14 cellular contexts compared by ENCODE assay signal in genomic region chr16:78607022-78607421, GRCh38.
A peak's percentile ranks its signal among the peaks of the same experiment; 100 is the strongest.
DNase-seq lines count a peak whose midpoint lies in the region; TF ChIP-seq lines count a peak whose summit lies in the region.
"Had no signal": no experiment of that assay in that cellular context is flagged by ENCODE, and none has a peak within 500 bp of the region (broad histone marks: within the 10 kb centered on the region; RNA-seq: fewer than 3 reads in every experiment).

No MANE protein-coding gene starts in this region.

- no peak overlapping the region for H2BK120ac ChIP-seq in H9 (ENCODE audit: low read depth, low read length, poor library complexity, severe bottlenecking)

- WGBS in H9 (ENCODE audit: extremely low coverage, insufficient read length, low lambda C conversion rate), result 100% methylated on average over 1 of the region's 5 CpGs
- 100% methylated on average over 2 of the region's 5 CpGs; no CpG with 5 or more reads in 1 of the 2 experiments for WGBS in endodermal cell (ENCODE audit: insufficient coverage in 1 of 2, insufficient read length in 1 of 2), 2 experiments
- WGBS in thyroid gland, 2 donors, result 88 to 89% methylated on average over 5 of the region's 5 CpGs
- WGBS in lower leg skin, 2 donors, result 91 to 93% methylated on average over 5 of the region's 5 CpGs

- H3K4me3 ChIP-seq in endodermal cell (ENCODE audit: low read length) (no peak overlapping the region), neural progenitor cell (no peak overlapping the region), thyroid gland (replicated peaks in 1 of 3) (no peak overlapping the region), lower leg skin (ENCODE audit: low read depth, poor library complexity, severe bottlenecking) (no peak overlapping the region)
- H3K4me3 ChIP-seq: Peyer's patch had no signal

- H3K9me3 ChIP-seq in H9 (ENCODE audit: control insufficient read depth, low read depth, low read length) (no peaks in the 10 kb centered on the region), endodermal cell (ENCODE audit: control insufficient read depth, low read length) (no peaks in the 10 kb centered on the region), neural progenitor cell (ENCODE audit: low read depth) (no peaks in the 10 kb centered on the region), thyroid gland (no peaks in the 10 kb centered on the region)
- H3K9me3 ChIP-seq: Peyer's patch had no signal

- no peak for DNase-seq in H9
- no peak for DNase-seq in endodermal cell
- DNase-seq in neural progenitor cell (ENCODE audit: low spot score), result no peak
- no peak for DNase-seq in thyroid gland
- DNase-seq in T-helper 2 cell, result no peak
- no peak for DNase-seq in activated naive CD4-positive, alpha-beta T cell treated with anti-CD3 and anti-CD28 coated beads, Interleukin-2, amount 10 ng/mL, durations not matched to agents 7 days and 5 days
- no peak for DNase-seq in lower leg skin (ENCODE audit: low spot score in 2 of 2)
- DNase-seq: DMS 273 treated with DMSO at 0.1 percent for 48 hours, Karpas-422, MM.1S, NCI-H1694 treated with DMSO at 0.1 percent for 48 hours, NCI-H526, Peyer's patch had no signal

- no peaks in the 10 kb centered on the region for H3K27me3 ChIP-seq in H9 (ENCODE audit: insufficient read depth, low read length)
- no peaks in the 10 kb centered on the region for H3K27me3 ChIP-seq in endodermal cell (ENCODE audit: control insufficient read depth, insufficient read depth, low read length, poor library complexity, severe bottlenecking)
- H3K27me3 ChIP-seq in neural progenitor cell, result no peaks in the 10 kb centered on the region
- H3K27me3 ChIP-seq in thyroid gland, result no peaks in the 10 kb centered on the region
- H3K27me3 ChIP-seq: Peyer's patch had no signal

- no peak overlapping the region for H4K91ac ChIP-seq in H9 (ENCODE audit: insufficient read length, low read depth, low read length)

- no peak overlapping the region for H3T11ph ChIP-seq in H9 (ENCODE audit: low read length)

- H3K56ac ChIP-seq in H9 (ENCODE audit: insufficient read length, low read depth, low read length), result no peak overlapping the region

- no peaks in the 10 kb centered on the region for H3K79me1 ChIP-seq in H9 (ENCODE audit: insufficient read depth, low read depth, low read length, poor library complexity, severe bottlenecking)

- H3K27me3 Mint-ChIP-seq in H9 (ENCODE audit: low read depth) (no peaks in the 10 kb centered on the region), endodermal cell (ENCODE audit: insufficient read depth) (no peaks in the 10 kb centered on the region), neural progenitor cell (ENCODE audit: insufficient read depth, low read depth) (peaks cover 2% of the 10 kb centered on the region)
- no peaks in the 10 kb centered on the region for H3K27me3 Mint-ChIP-seq in activated naive CD4-positive, alpha-beta T cell treated with anti-CD3 and anti-CD28 coated beads, Interleukin-2, amount 10 ng/mL, durations not matched to agents 7 days and 5 days

- H3K4me3 Mint-ChIP-seq in H9, result 0 out of 5 replicates have a peak overlapping the region, but pooled peaks of 1 of the 2 experiments have one; percentile 37
- no peak overlapping the region for H3K4me3 Mint-ChIP-seq in endodermal cell
- H3K4me3 Mint-ChIP-seq in neural progenitor cell, result no peak overlapping the region
- H3K4me3 Mint-ChIP-seq in activated naive CD4-positive, alpha-beta T cell treated with anti-CD3 and anti-CD28 coated beads, Interleukin-2, amount 10 ng/mL, durations not matched to agents 7 days and 5 days, result no peak overlapping the region

- H2BK5ac ChIP-seq in H9 (ENCODE audit: insufficient read length, low read length), result no peak overlapping the region

- TF ChIP-seq POLR2A in thyroid gland (IDR thresholded peaks at IDR 0.05), result no peak
- no peak for TF ChIP-seq POLR2A in lower leg skin (IDR thresholded peaks at IDR 0.05)

- H3F3A ChIP-seq in neural progenitor cell (ENCODE audit: low read depth), result peaks cover 36% of the 10 kb centered on the region

- no peaks in the 10 kb centered on the region for H4K20me1 ChIP-seq in H9 (ENCODE audit: control insufficient read depth, insufficient read depth, insufficient read length)
- peaks cover 8% of the 10 kb centered on the region for H4K20me1 ChIP-seq in neural progenitor cell (ENCODE audit: low read depth)

- no peak overlapping the region for H2BK15ac ChIP-seq in H9 (ENCODE audit: low read depth, low read length)

- H3K14ac ChIP-seq in H9 (ENCODE audit: insufficient read depth, low read length), result no peak overlapping the region

- TF ChIP-seq CTCF in H9 (conservative IDR thresholded peaks at IDR 0.05) (no peak), endodermal cell (conservative IDR thresholded peaks at IDR 0.05) (no peak), neural progenitor cell (IDR thresholded peaks at IDR 0.05) (no peak), thyroid gland (IDR thresholded peaks at IDR 0.05) (no peak), lower leg skin (IDR thresholded peaks at IDR 0.05) (no peak)

- H3K9ac ChIP-seq in H9 (ENCODE audit: extremely low read depth, insufficient read length, low read length), result no peak overlapping the region
- H3K9ac ChIP-seq in endodermal cell (ENCODE audit: extremely low read depth, low read length, poor library complexity, severe bottlenecking), result no peak overlapping the region
- H3K9ac ChIP-seq in neural progenitor cell, result no peak overlapping the region

- intact Hi-C loops in thyroid gland (cut with DNase I) (no loop called here), lower leg skin (cut with DNase I; ENCODE audit: low total_unique reads) (no loop called here)

- H3K4me1 Mint-ChIP-seq in H9 (peaks cover 51 to 57% of the 10 kb centered on the region in 2 experiments), endodermal cell (peaks cover 29% of the 10 kb centered on the region), neural progenitor cell (peaks cover 55% of the 10 kb centered on the region)
- H3K4me1 Mint-ChIP-seq in activated naive CD4-positive, alpha-beta T cell treated with anti-CD3 and anti-CD28 coated beads, Interleukin-2, amount 10 ng/mL, durations not matched to agents 7 days and 5 days, result peaks cover 5% of the 10 kb centered on the region

- H3K9me3 Mint-ChIP-seq in H9, result no peaks in the 10 kb centered on the region
- H3K9me3 Mint-ChIP-seq in endodermal cell, result no peaks in the 10 kb centered on the region
- no peaks in the 10 kb centered on the region for H3K9me3 Mint-ChIP-seq in neural progenitor cell
- H3K9me3 Mint-ChIP-seq in activated naive CD4-positive, alpha-beta T cell treated with anti-CD3 and anti-CD28 coated beads, Interleukin-2, amount 10 ng/mL, durations not matched to agents 7 days and 5 days, result no peaks in the 10 kb centered on the region

- H4K5ac ChIP-seq in H9 (ENCODE audit: insufficient read length, low read depth, low read length), result no peak overlapping the region

- H3K36me3 Mint-ChIP-seq in H9 (ENCODE audit: insufficient read depth in 1 of 3, low read depth in 3 of 3), result no peaks in the 10 kb centered on the region; a peak in 1 of 7 replicates
- H3K36me3 Mint-ChIP-seq in endodermal cell (ENCODE audit: low read depth), result no peaks in the 10 kb centered on the region
- H3K36me3 Mint-ChIP-seq in neural progenitor cell, result no peaks in the 10 kb centered on the region
- no peaks in the 10 kb centered on the region for H3K36me3 Mint-ChIP-seq in activated naive CD4-positive, alpha-beta T cell treated with anti-CD3 and anti-CD28 coated beads, Interleukin-2, amount 10 ng/mL, durations not matched to agents 7 days and 5 days

- CTCF ChIA-PET in activated naive CD4-positive, alpha-beta T cell treated with anti-CD3 and anti-CD28 coated beads, Interleukin-2, amount 10 ng/mL, durations not matched to agents 7 days and 5 days (lab: Charles Lee), result no interaction called here

- H3K4me2 ChIP-seq in H9 (ENCODE audit: insufficient read depth, insufficient read length, low read length) (peak overlapping the region; percentile 44), neural progenitor cell (peak overlapping the region; percentile 73)

- peak overlapping the region in 1 of 3 experiments; percentile 29; a peak in 1 of 7 replicates for H3K27ac Mint-ChIP-seq in H9
- no peak overlapping the region for H3K27ac Mint-ChIP-seq in endodermal cell
- H3K27ac Mint-ChIP-seq in neural progenitor cell, result peak overlapping the region; percentile 59
- no peak overlapping the region for H3K27ac Mint-ChIP-seq in activated naive CD4-positive, alpha-beta T cell treated with anti-CD3 and anti-CD28 coated beads, Interleukin-2, amount 10 ng/mL, durations not matched to agents 7 days and 5 days

- no peak overlapping the region for H2AK5ac ChIP-seq in H9 (ENCODE audit: insufficient read length, low read length)

- no peak overlapping the region for H2BK20ac ChIP-seq in H9 (ENCODE audit: low read depth, low read length, poor library complexity, severe bottlenecking)

- no peaks in the 10 kb centered on the region for H3K36me3 ChIP-seq in endodermal cell (ENCODE audit: control insufficient read depth, insufficient read depth, low read length)
- H3K36me3 ChIP-seq in neural progenitor cell, result no peaks in the 10 kb centered on the region
- H3K36me3 ChIP-seq in thyroid gland, result no peaks in the 10 kb centered on the region
- H3K36me3 ChIP-seq: Peyer's patch had no signal

- H3K79me2 ChIP-seq in H9 (ENCODE audit: insufficient read depth, low read length) (no peaks in the 10 kb centered on the region), neural progenitor cell (ENCODE audit: low read depth) (no peaks in the 10 kb centered on the region)

- H3K4ac ChIP-seq in H9 (ENCODE audit: low read depth, low read length), result no peak overlapping the region

- no peak overlapping the region for H3K23ac ChIP-seq in H9 (ENCODE audit: insufficient read length, low read depth, low read length)

- no peak overlapping the region for H4K8ac ChIP-seq in H9 (replicated peaks; ENCODE audit: insufficient read length, low read depth, low read length)

- peaks cover 15% of the 10 kb centered on the region for H3K4me1 ChIP-seq in H9 (ENCODE audit: insufficient read depth, low read length)
- no peaks in the 10 kb centered on the region for H3K4me1 ChIP-seq in endodermal cell (ENCODE audit: control insufficient read depth, insufficient read depth, low read length)
- H3K4me1 ChIP-seq in neural progenitor cell, result peaks cover 44% of the 10 kb centered on the region
- peaks cover 21 to 31% of the 10 kb centered on the region in 2 donors for H3K4me1 ChIP-seq in thyroid gland

- H2AFZ ChIP-seq in H9 (ENCODE audit: low read length) (no peak overlapping the region), neural progenitor cell (replicated peaks) (no peak overlapping the region)

- no peaks in the 10 kb centered on the region for H3K23me2 ChIP-seq in H9 (ENCODE audit: insufficient read length, low read depth, low read length, poor library complexity, severe bottlenecking)

- no peak overlapping the region for H3K27ac ChIP-seq in H9 (ENCODE audit: insufficient read length, low read depth, low read length)
- H3K27ac ChIP-seq in endodermal cell (ENCODE audit: low read depth, low read length), result peak overlapping the region; percentile 71
- H3K27ac ChIP-seq in neural progenitor cell, result no peak overlapping the region
- H3K27ac ChIP-seq in thyroid gland, result peak overlapping the region; percentile 12 to 79 (median 65)
- H3K27ac ChIP-seq: C4-2B had no signal

- no peak overlapping the region for H2BK12ac ChIP-seq in H9 (ENCODE audit: insufficient read length, low read depth, low read length)

- H3K18ac ChIP-seq in H9 (ENCODE audit: insufficient read length, low read depth, low read length), result no peak overlapping the region

Comparison
In these comparisons a context has a peak if more than half of its experiments do, and no peak if none do; other contexts are left out.
1. H3K27ac ChIP-seq: peak in endodermal cell (single experiment) and thyroid gland (3 of 3); none in H9 (single experiment) and neural progenitor cell (single experiment).